1 cellular context compared by ENCODE assay signal in genomic region chr9:6681147-6681956, GRCh38.
TF ChIP-seq lines count a peak whose summit lies in the region.

No MANE protein-coding gene starts in this region.

TF ChIP-seq in SK-N-SH, 30 proteins besides CTCF, POLR2A, EP300 and RAD21 (continued from another document):
- TF ChIP-seq, protein P1, sequence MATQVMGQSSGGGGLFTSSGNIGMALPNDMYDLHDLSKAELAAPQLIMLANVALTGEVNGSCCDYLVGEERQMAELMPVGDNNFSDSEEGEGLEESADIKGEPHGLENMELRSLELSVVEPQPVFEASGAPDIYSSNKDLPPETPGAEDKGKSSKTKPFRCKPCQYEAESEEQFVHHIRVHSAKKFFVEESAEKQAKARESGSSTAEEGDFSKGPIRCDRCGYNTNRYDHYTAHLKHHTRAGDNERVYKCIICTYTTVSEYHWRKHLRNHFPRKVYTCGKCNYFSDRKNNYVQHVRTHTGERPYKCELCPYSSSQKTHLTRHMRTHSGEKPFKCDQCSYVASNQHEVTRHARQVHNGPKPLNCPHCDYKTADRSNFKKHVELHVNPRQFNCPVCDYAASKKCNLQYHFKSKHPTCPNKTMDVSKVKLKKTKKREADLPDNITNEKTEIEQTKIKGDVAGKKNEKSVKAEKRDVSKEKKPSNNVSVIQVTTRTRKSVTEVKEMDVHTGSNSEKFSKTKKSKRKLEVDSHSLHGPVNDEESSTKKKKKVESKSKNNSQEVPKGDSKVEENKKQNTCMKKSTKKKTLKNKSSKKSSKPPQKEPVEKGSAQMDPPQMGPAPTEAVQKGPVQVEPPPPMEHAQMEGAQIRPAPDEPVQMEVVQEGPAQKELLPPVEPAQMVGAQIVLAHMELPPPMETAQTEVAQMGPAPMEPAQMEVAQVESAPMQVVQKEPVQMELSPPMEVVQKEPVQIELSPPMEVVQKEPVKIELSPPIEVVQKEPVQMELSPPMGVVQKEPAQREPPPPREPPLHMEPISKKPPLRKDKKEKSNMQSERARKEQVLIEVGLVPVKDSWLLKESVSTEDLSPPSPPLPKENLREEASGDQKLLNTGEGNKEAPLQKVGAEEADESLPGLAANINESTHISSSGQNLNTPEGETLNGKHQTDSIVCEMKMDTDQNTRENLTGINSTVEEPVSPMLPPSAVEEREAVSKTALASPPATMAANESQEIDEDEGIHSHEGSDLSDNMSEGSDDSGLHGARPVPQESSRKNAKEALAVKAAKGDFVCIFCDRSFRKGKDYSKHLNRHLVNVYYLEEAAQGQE (IDR thresholded peaks at IDR 0.05; ENCODE audit: low read depth, low read length), result no peak
- TF ChIP-seq EZH2phosphoT487 (IDR thresholded peaks at IDR 0.05; ENCODE audit: borderline replicate concordance, low read depth) (no peak), NFIC (IDR thresholded peaks at IDR 0.05; ENCODE audit: borderline replicate concordance) (no peak), PBX3 (IDR thresholded peaks at IDR 0.05) (no peak; the same call in 1 of the 2 replicates), FOSL2 (IDR thresholded peaks at IDR 0.05; ENCODE audit: borderline replicate concordance, low read depth) (no peak), GABPA (IDR thresholded peaks at IDR 0.05; ENCODE audit: low read depth) (peak; percentile 31), CHD2 (IDR thresholded peaks at IDR 0.05; ENCODE audit: low read length, partially characterized antibody) (peak; percentile 99), NRF1 (IDR thresholded peaks at IDR 0.05; ENCODE audit: low read depth, low read length) (peak; percentile 88), TAF1 (IDR thresholded peaks at IDR 0.05; ENCODE audit: borderline replicate concordance, low read depth, low read length) (peak; percentile 60; the same call in 1 of the 2 replicates), SMC3 (IDR thresholded peaks at IDR 0.05; ENCODE audit: low read depth, low read length) (no peak), YY1 (IDR thresholded peaks at IDR 0.05; ENCODE audit: low read depth) (no peak), SIN3A (IDR thresholded peaks at IDR 0.05; ENCODE audit: borderline replicate concordance, low read depth, low read length) (peak; percentile 90; the same call in 1 of the 2 replicates)
- TF ChIP-seq, protein P2, sequence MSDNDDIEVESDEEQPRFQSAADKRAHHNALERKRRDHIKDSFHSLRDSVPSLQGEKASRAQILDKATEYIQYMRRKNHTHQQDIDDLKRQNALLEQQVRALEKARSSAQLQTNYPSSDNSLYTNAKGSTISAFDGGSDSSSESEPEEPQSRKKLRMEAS (IDR thresholded peaks at IDR 0.05; ENCODE audit: low read depth), result peak; percentile 94
